Comparison of ENCODE assay signal across 1 cellular context in the genomic region with DNA sequence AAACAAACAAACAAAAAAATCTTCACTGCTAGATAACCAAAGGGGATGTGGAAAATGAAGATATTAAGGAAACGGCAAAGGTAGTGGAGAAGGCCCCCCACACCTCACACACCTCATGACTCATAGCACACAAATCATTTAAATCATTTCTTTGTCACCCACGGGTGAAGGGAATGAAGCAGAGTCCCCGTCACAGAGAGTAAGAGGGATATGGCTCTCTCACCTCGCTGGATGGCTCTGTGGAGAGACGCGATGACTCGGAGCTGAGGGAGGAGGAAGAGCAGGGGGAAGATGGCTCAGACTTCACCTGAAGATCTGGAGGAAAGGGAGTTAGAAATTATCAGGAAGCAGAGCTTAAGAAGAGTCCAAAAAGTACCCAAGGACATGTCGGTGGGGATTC.
TF ChIP-seq lines count a peak whose summit lies in the region.

No MANE protein-coding gene starts in this region.

TF ChIP-seq in H1, 55 proteins besides CTCF, POLR2A, EP300 and RAD21:
- TF ChIP-seq BACH1 (IDR thresholded peaks at IDR 0.05; ENCODE audit: low read length): no peak
